8 cellular contexts compared by ENCODE assay signal in the genomic region with DNA sequence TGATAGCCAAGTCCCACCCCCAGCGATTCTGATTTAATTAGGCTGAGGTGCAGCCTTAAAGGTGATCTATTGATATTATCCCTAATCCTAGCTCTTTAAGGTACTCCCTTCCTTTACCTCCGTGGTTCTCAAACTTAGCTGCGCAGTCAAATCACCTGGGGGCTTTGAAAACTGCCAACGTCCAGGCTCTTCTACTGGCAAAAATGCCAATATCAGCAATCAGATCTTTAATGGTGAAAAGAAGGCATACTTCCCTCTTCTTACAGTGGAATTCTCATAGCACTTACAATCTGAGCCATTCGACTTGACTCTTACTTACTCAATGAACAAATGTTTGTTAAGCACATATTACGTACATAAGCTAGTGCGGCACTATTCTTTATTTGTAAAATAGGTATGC. TPM values are rescaled to one million over a fixed set of nuclear protein-coding genes. Genes with fewer than 3 reads are reported as not detected.
DNase-seq lines count a peak whose midpoint lies in the region; ATAC-seq and TF ChIP-seq lines count a peak whose summit lies in the region.

No MANE protein-coding gene starts in this region.

- H3K27ac ChIP-seq in BLaER1 (no peak overlapping the region), neural cell (ENCODE audit: low read length) (no peak overlapping the region)

- H3K9me3 ChIP-seq in BLaER1 (no peaks in the 10 kb centered on the region), neural cell (ENCODE audit: low read length) (no peaks in the 10 kb centered on the region)

- peaks cover 8% of the 10 kb centered on the region for H3K27me3 Mint-ChIP-seq in dendritic cell treated with granulocyte-macrophage colony-stimulating factor and Interleukin-4, amounts not matched to agents 40 ng/mL and 50 ng/mL, for 4 days

- H2AFZ ChIP-seq in neural cell (ENCODE audit: low read depth, low read length): no peak overlapping the region

- peak overlapping the region; percentile 65 for H3K4me2 ChIP-seq in BLaER1
- no peak overlapping the region for H3K4me2 ChIP-seq in neural cell (ENCODE audit: low read length)

- no peaks in the 10 kb centered on the region for H3K9me3 Mint-ChIP-seq in dendritic cell treated with granulocyte-macrophage colony-stimulating factor and Interleukin-4, amounts not matched to agents 40 ng/mL and 50 ng/mL, for 4 days

- peaks cover 12% of the 10 kb centered on the region for H3K79me2 ChIP-seq in neural cell (replicated peaks; ENCODE audit: insufficient read depth, low read length)

- H3K4me1 Mint-ChIP-seq in dendritic cell treated with granulocyte-macrophage colony-stimulating factor and Interleukin-4, amounts not matched to agents 40 ng/mL and 50 ng/mL, for 4 days (ENCODE audit: low read depth): peaks cover 12% of the 10 kb centered on the region

- no peak for ATAC-seq in GM21737 (IDR thresholded peaks at IDR 0.05; ENCODE audit: unreplicated experiment)

- no peaks in the 10 kb centered on the region for H3K9me2 ChIP-seq in neural cell (ENCODE audit: insufficient read depth, low read length)

- H3K27me3 ChIP-seq in BLaER1 (no peaks in the 10 kb centered on the region), neural cell (ENCODE audit: insufficient read depth, low read depth, low read length) (no peaks in the 10 kb centered on the region)

- no peak for DNase-seq in LNCaP clone FGC (ENCODE audit: low read depth)
- no peak for DNase-seq in NCI-H2107 (lab: John Stamatoyannopoulos, UW)
- no peak for DNase-seq in kidney tubule cell (ENCODE audit: low spot score)
- DNase-seq in stimulated activated naive CD4-positive, alpha-beta T cell treated with Interleukin-2 at 50 U/mL for 16 hours (lab: John Stamatoyannopoulos, UW): no peak

- no peak for TF ChIP-seq RAD21 in neural cell (conservative IDR thresholded peaks at IDR 0.05)

- H3K27ac Mint-ChIP-seq in dendritic cell treated with granulocyte-macrophage colony-stimulating factor and Interleukin-4, amounts not matched to agents 40 ng/mL and 50 ng/mL, for 4 days: peak overlapping the region; percentile 87

- no peak for TF ChIP-seq CTCF in LNCaP clone FGC (IDR thresholded peaks at IDR 0.05; ENCODE audit: control insufficient read depth, extremely low read depth, insufficient read depth)
- TF ChIP-seq CTCF in neural cell (IDR thresholded peaks at IDR 0.05; ENCODE audit: poor library complexity, severe bottlenecking): no peak

- peak overlapping the region; percentile 93 for H3K4me3 Mint-ChIP-seq in dendritic cell treated with granulocyte-macrophage colony-stimulating factor and Interleukin-4, amounts not matched to agents 40 ng/mL and 50 ng/mL, for 4 days

- H3K9ac ChIP-seq in BLaER1 (peak overlapping the region; percentile 42; the same call in 1 of the 2 replicates), neural cell (ENCODE audit: low read length) (no peak overlapping the region)

- no peak for TF ChIP-seq EP300 in neural cell (conservative IDR thresholded peaks at IDR 0.05; ENCODE audit: poor library complexity, severe bottlenecking)

- no peaks in the 10 kb centered on the region for H3K36me3 Mint-ChIP-seq in dendritic cell treated with granulocyte-macrophage colony-stimulating factor and Interleukin-4, amounts not matched to agents 40 ng/mL and 50 ng/mL, for 4 days (ENCODE audit: low read depth)

- intact Hi-C loops in dendritic cell treated with granulocyte-macrophage colony-stimulating factor and Interleukin-4, amounts not matched to agents 40 ng/mL and 50 ng/mL, for 4 days (cut with micrococcal nuclease): loop anchor here (5.0 kb wide), 1 partner anchor 1235 kb away; the partner anchor contains the start of gene CHCHD3

- H4K20me1 ChIP-seq in BLaER1: no peaks in the 10 kb centered on the region
- no peaks in the 10 kb centered on the region for H4K20me1 ChIP-seq in neural cell (ENCODE audit: insufficient read depth)

- H3K36me3 ChIP-seq in BLaER1: peaks cover 2% of the 10 kb centered on the region; the same call in 1 of the 2 replicates
- H3K36me3 ChIP-seq in neural cell (ENCODE audit: insufficient read depth, low read length): no peaks in the 10 kb centered on the region

- no peaks in the 10 kb centered on the region for H3F3A ChIP-seq in neural cell (ENCODE audit: insufficient read depth, low read length, poor library complexity, severe bottlenecking)

- peak overlapping the region; percentile 91 for H3K4me3 ChIP-seq in BLaER1
- peak overlapping the region; percentile 86 for H3K4me3 ChIP-seq in LNCaP clone FGC (ENCODE audit: low read depth, low read length)
- H3K4me3 ChIP-seq in neural cell (ENCODE audit: low read length): peak overlapping the region; percentile 94

- H3K4me1 ChIP-seq in BLaER1: peaks cover 14% of the 10 kb centered on the region

TF ChIP-seq in neural cell, 6 proteins besides CTCF, POLR2A, EP300 and RAD21:
- TF ChIP-seq TAF1 (IDR thresholded peaks at IDR 0.05; ENCODE audit: low read depth) (no peak), SMC3 (conservative IDR thresholded peaks at IDR 0.05; ENCODE audit: poor library complexity) (no peak), EZH2 (IDR thresholded peaks at IDR 0.05; ENCODE audit: borderline replicate concordance, insufficient read depth, low read length, poor library complexity, severe bottlenecking) (no peak), POLR2AphosphoS5 (IDR thresholded peaks at IDR 0.05) (no peak), MXI1 (conservative IDR thresholded peaks at IDR 0.05; ENCODE audit: poor library complexity, severe bottlenecking) (no peak)
- TF ChIP-seq, protein P1, sequence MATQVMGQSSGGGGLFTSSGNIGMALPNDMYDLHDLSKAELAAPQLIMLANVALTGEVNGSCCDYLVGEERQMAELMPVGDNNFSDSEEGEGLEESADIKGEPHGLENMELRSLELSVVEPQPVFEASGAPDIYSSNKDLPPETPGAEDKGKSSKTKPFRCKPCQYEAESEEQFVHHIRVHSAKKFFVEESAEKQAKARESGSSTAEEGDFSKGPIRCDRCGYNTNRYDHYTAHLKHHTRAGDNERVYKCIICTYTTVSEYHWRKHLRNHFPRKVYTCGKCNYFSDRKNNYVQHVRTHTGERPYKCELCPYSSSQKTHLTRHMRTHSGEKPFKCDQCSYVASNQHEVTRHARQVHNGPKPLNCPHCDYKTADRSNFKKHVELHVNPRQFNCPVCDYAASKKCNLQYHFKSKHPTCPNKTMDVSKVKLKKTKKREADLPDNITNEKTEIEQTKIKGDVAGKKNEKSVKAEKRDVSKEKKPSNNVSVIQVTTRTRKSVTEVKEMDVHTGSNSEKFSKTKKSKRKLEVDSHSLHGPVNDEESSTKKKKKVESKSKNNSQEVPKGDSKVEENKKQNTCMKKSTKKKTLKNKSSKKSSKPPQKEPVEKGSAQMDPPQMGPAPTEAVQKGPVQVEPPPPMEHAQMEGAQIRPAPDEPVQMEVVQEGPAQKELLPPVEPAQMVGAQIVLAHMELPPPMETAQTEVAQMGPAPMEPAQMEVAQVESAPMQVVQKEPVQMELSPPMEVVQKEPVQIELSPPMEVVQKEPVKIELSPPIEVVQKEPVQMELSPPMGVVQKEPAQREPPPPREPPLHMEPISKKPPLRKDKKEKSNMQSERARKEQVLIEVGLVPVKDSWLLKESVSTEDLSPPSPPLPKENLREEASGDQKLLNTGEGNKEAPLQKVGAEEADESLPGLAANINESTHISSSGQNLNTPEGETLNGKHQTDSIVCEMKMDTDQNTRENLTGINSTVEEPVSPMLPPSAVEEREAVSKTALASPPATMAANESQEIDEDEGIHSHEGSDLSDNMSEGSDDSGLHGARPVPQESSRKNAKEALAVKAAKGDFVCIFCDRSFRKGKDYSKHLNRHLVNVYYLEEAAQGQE (IDR thresholded peaks at IDR 0.05; ENCODE audit: borderline replicate concordance): no peak

RNA-seq across cellular contexts. Expression of gene SLC35B4, which starts 0.7 kb away (rescaled TPM):
- 27.3 and 30.1 TPM in 2 replicates for polyA plus RNA-seq in neural cell
- 47.7 and 49.3 TPM in 2 replicates for polyA minus RNA-seq in neural cell
